ENCODE assay signal across 7 cellular contexts in the genomic region with DNA sequence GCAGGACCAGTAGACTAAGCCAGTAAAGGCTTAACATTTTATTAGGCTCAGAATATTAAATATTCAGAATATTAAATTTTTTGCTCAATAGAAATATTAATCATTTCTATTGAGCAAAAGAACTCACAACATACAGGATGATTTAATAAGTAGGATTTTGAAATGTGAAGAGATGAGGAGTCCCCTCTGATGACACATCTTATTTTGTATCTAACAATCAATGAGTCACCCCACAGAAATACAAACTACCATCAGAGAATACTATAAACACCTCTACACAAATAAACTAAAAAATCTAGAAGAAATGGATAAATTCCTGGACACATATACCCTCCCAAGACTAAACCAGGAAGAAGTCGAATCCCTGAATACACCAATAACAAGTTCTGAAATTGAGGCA. TPM values are rescaled to one million over a fixed set of nuclear protein-coding genes. Genes with fewer than 3 reads are reported as not detected.
"Had no signal": no experiment of that assay in that cellular context is flagged by ENCODE, and none has a peak within 500 bp of the region (broad histone marks: within the 10 kb centered on the region; RNA-seq: fewer than 3 reads in every experiment).

No MANE protein-coding gene starts in this region.

RNA-seq across cellular contexts. Expression of gene SMIM43, which starts 12.8 kb away (rescaled TPM):
- total RNA-seq: left lobe of liver; lower leg skin; mammary epithelial cell; naive thymus-derived CD8-positive, alpha-beta T cell; psoas muscle; right lobe of liver; upper lobe of left lung had no signal
- polyA plus RNA-seq: naive thymus-derived CD8-positive, alpha-beta T cell had no signal
